1 cellular context compared by ENCODE assay signal in genomic region chr1:68819190-68819829, GRCh38.
TF ChIP-seq lines count a peak whose summit lies in the region.

No MANE protein-coding gene starts in this region.

TF ChIP-seq in GM12878, 131 proteins besides CTCF, POLR2A, EP300 and RAD21 (continued from another document):
- no peak for TF ChIP-seq E4F1 (IDR thresholded peaks at IDR 0.05; ENCODE audit: borderline replicate concordance, partially characterized antibody)
